Comparison of ENCODE assay signal across 11 cellular contexts in genomic region chr5:98940586-98940985, GRCh38. TPM values are rescaled to one million over a fixed set of nuclear protein-coding genes. Genes with fewer than 3 reads are reported as not detected.
DNase-seq lines count a peak whose midpoint lies in the region; ATAC-seq lines count a peak whose summit lies in the region.
"Had no signal": no experiment of that assay in that cellular context is flagged by ENCODE, and none has a peak within 500 bp of the region (broad histone marks: within the 10 kb centered on the region; RNA-seq: fewer than 3 reads in every experiment).

No MANE protein-coding gene starts in this region.

- H3K27ac Mint-ChIP-seq in activated T-helper 17 cell treated with anti-CD3 and anti-CD28 coated beads, Interleukin-2, amount 50 U/mL, for 72 hours, result no peak overlapping the region

- H3K36me3 Mint-ChIP-seq in activated T-helper 17 cell treated with anti-CD3 and anti-CD28 coated beads, Interleukin-2, amount 50 U/mL, for 72 hours (ENCODE audit: low read depth), result no peaks in the 10 kb centered on the region

- H3K9me3 Mint-ChIP-seq in activated T-helper 17 cell treated with anti-CD3 and anti-CD28 coated beads, Interleukin-2, amount 50 U/mL, for 72 hours, result no peaks in the 10 kb centered on the region

- no peak for ATAC-seq in activated T-helper 17 cell treated with anti-CD3 and anti-CD28 coated beads, Interleukin-2, amount 50 U/mL, for 72 hours (replicated peaks)
- ATAC-seq in left cardiac atrium (peak; percentile 62 to 74), HG03354 (IDR thresholded peaks at IDR 0.05; ENCODE audit: poor library complexity, severe bottlenecking, unreplicated experiment) (no peak)

- H3K4me3 Mint-ChIP-seq in activated T-helper 17 cell treated with anti-CD3 and anti-CD28 coated beads, Interleukin-2, amount 50 U/mL, for 72 hours, result peak overlapping the region; percentile 33

- intact Hi-C loops in left cardiac atrium (cut with DNase I), result no loop called here

- no peaks in the 10 kb centered on the region for H3K27me3 Mint-ChIP-seq in activated T-helper 17 cell treated with anti-CD3 and anti-CD28 coated beads, Interleukin-2, amount 50 U/mL, for 72 hours

- peaks cover 14% of the 10 kb centered on the region for H3K4me1 Mint-ChIP-seq in activated T-helper 17 cell treated with anti-CD3 and anti-CD28 coated beads, Interleukin-2, amount 50 U/mL, for 72 hours

- DNase-seq in NCI-H82 (lab: John Stamatoyannopoulos, UW) (peak; percentile 46), NCI-H82 treated with DMSO at 0.1 percent for 48 hours (lab: John Stamatoyannopoulos, UW; ENCODE audit: unreplicated experiment) (no peak), left cardiac atrium (no peak), putamen (ENCODE audit: low spot score) (peak; percentile 19), NCI-H524 treated with DMSO at 0.1 percent for 48 hours (lab: John Stamatoyannopoulos, UW) (no peak), ureter (ENCODE audit: low spot score) (no peak)
- DNase-seq: 8988T; activated T-cell treated with anti-CD3 and anti-CD28 coated beads, Interleukin-2, amount 50 U/mL, for 48 hours; NCI-H1417 treated with DMSO at 0.1 percent for 48 hours had no signal

RNA-seq across cellular contexts. Expression of gene CHD1, which starts 11.8 kb away (rescaled TPM):
- total RNA-seq in activated T-helper 17 cell treated with anti-CD3 and anti-CD28 coated beads, Interleukin-2, amount 50 U/mL, for 72 hours, result 10 to 100 TPM; 58.1 to 60.2 TPM
- 10 to 100 TPM; 15.0 to 24.8 TPM for total RNA-seq in left cardiac atrium
- total RNA-seq in ureter, result 53.5 TPM

Comparison
In these comparisons a context has a peak if more than half of its experiments do, and no peak if none do; other contexts are left out.
1. DNase-seq: peak in NCI-H82 (single experiment) and putamen (single experiment); none in NCI-H82 treated with DMSO at 0.1 percent for 48 hours (single experiment), left cardiac atrium (single experiment), NCI-H524 treated with DMSO at 0.1 percent for 48 hours (single experiment) and ureter (single experiment).
2. ATAC-seq: peak in left cardiac atrium (2 of 2); none in activated T-helper 17 cell treated with anti-CD3 and anti-CD28 coated beads, Interleukin-2, amount 50 U/mL, for 72 hours (single experiment) and HG03354 (single experiment).